ENCODE assay signal across 22 cellular contexts in the genomic region with DNA sequence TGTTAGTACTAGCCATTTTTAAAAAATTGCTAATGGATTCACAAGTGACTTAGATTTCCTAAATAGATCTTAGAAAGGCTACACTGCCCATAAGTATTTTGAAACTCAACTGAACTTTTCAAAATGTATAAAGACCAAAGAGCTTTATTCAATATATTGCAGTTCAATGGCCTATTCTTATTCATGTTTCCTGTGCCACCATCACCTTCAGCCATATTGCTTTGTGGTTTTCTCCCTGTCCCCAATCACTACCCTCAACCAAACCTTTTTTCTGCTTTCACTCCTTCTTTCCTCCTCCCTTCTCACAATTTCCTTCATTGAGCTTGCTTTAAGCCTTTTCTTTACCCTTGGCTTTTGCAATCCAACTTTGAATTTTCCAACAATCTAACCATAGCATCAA.
DNase-seq lines count a peak whose midpoint lies in the region; ATAC-seq and TF ChIP-seq lines count a peak whose summit lies in the region.
"Had no signal": no experiment of that assay in that cellular context is flagged by ENCODE, and none has a peak within 500 bp of the region (broad histone marks: within the 10 kb centered on the region; RNA-seq: fewer than 3 reads in every experiment).

No MANE protein-coding gene starts in this region.

- peak overlapping the region; percentile 19 for H3K27ac Mint-ChIP-seq in activated naive CD8-positive, alpha-beta T cell treated with anti-CD3 and anti-CD28 coated beads, Interleukin-2, amount 10 ng/mL, durations not matched to agents 7 days and 5 days
- no peak overlapping the region for H3K27ac Mint-ChIP-seq in activated naive CD8-positive, alpha-beta T cell treated with anti-CD3 and anti-CD28 coated beads for 36 hours
- peak overlapping the region; percentile 54 for H3K27ac Mint-ChIP-seq in GM23338
- H3K27ac Mint-ChIP-seq in central memory CD8-positive, alpha-beta T cell (ENCODE audit: low read depth): peak overlapping the region; percentile 59
- no peak overlapping the region for H3K27ac Mint-ChIP-seq in activated T-cell treated with anti-CD3 and anti-CD28 coated beads, Interleukin-2, amount 50 U/mL, for 24 hours
- H3K27ac Mint-ChIP-seq: B cell had no signal

- no peak for DNase-seq in activated naive CD8-positive, alpha-beta T cell treated with anti-CD3 and anti-CD28 coated beads, Interleukin-2, amount 10 ng/mL, durations not matched to agents 7 days and 5 days
- DNase-seq in activated naive CD8-positive, alpha-beta T cell treated with anti-CD3 and anti-CD28 coated beads for 36 hours: no peak
- DNase-seq in GM23338 (ENCODE audit: low spot score): no peak
- DNase-seq in central memory CD8-positive, alpha-beta T cell (ENCODE audit: low spot score in 2 of 2): no peak
- DNase-seq in T-helper 9 cell: no peak
- no peak for DNase-seq in activated T-cell treated with anti-CD3 and anti-CD28 coated beads, Interleukin-2, amount 50 U/mL, for 24 hours
- no peak for DNase-seq in sigmoid colon
- DNase-seq: Caco-2, DMS 273 treated with DMSO at 0.1 percent for 48 hours, DMS79 treated with DMSO at 0.1 percent for 48 hours, KG1, NCI-H1105, NCI-H2029 treated with DMSO at 0.1 percent for 48 hours, NCI-H2171, NCI-H345, NCI-H524, NCI-H82, Peyer's patch had no signal

- no peak for TF ChIP-seq EP300 in sigmoid colon (IDR thresholded peaks at IDR 0.05)

- no peaks in the 10 kb centered on the region for H3F3A ChIP-seq in GM23338 (replicated peaks; ENCODE audit: low read depth)

- H3K9me3 ChIP-seq in sigmoid colon: no peaks in the 10 kb centered on the region
- H3K9me3 ChIP-seq: A549, Caco-2, HAP-1, Peyer's patch had no signal

- H3K27ac ChIP-seq in GM23338 (ENCODE audit: low read depth) (no peak overlapping the region), sigmoid colon (no peak overlapping the region)
- H3K27ac ChIP-seq: A549, Peyer's patch had no signal

- H3K36me3 Mint-ChIP-seq in activated naive CD8-positive, alpha-beta T cell treated with anti-CD3 and anti-CD28 coated beads, Interleukin-2, amount 10 ng/mL, durations not matched to agents 7 days and 5 days: peaks cover 34% of the 10 kb centered on the region
- H3K36me3 Mint-ChIP-seq in activated naive CD8-positive, alpha-beta T cell treated with anti-CD3 and anti-CD28 coated beads for 36 hours: peaks cover 32% of the 10 kb centered on the region
- no peaks in the 10 kb centered on the region for H3K36me3 Mint-ChIP-seq in GM23338 (ENCODE audit: low read depth)
- peaks cover 20% of the 10 kb centered on the region for H3K36me3 Mint-ChIP-seq in central memory CD8-positive, alpha-beta T cell (ENCODE audit: insufficient read depth)
- H3K36me3 Mint-ChIP-seq in activated T-cell treated with anti-CD3 and anti-CD28 coated beads, Interleukin-2, amount 50 U/mL, for 24 hours (ENCODE audit: low read depth): peaks cover 60% of the 10 kb centered on the region

- peaks cover 3% of the 10 kb centered on the region for H3K9me3 Mint-ChIP-seq in activated naive CD8-positive, alpha-beta T cell treated with anti-CD3 and anti-CD28 coated beads, Interleukin-2, amount 10 ng/mL, durations not matched to agents 7 days and 5 days
- no peaks in the 10 kb centered on the region for H3K9me3 Mint-ChIP-seq in activated naive CD8-positive, alpha-beta T cell treated with anti-CD3 and anti-CD28 coated beads for 36 hours
- H3K9me3 Mint-ChIP-seq in GM23338: no peaks in the 10 kb centered on the region
- H3K9me3 Mint-ChIP-seq in central memory CD8-positive, alpha-beta T cell: no peaks in the 10 kb centered on the region
- no peaks in the 10 kb centered on the region for H3K9me3 Mint-ChIP-seq in activated T-cell treated with anti-CD3 and anti-CD28 coated beads, Interleukin-2, amount 50 U/mL, for 24 hours
- H3K9me3 Mint-ChIP-seq: CD14-positive monocyte had no signal

- H3K27me3 Mint-ChIP-seq in activated naive CD8-positive, alpha-beta T cell treated with anti-CD3 and anti-CD28 coated beads, Interleukin-2, amount 10 ng/mL, durations not matched to agents 7 days and 5 days: no peaks in the 10 kb centered on the region
- no peaks in the 10 kb centered on the region for H3K27me3 Mint-ChIP-seq in activated naive CD8-positive, alpha-beta T cell treated with anti-CD3 and anti-CD28 coated beads for 36 hours
- no peaks in the 10 kb centered on the region for H3K27me3 Mint-ChIP-seq in GM23338 (ENCODE audit: insufficient read depth, low read depth, poor library complexity)
- H3K27me3 Mint-ChIP-seq in central memory CD8-positive, alpha-beta T cell: no peaks in the 10 kb centered on the region
- H3K27me3 Mint-ChIP-seq in activated T-cell treated with anti-CD3 and anti-CD28 coated beads, Interleukin-2, amount 50 U/mL, for 24 hours: no peaks in the 10 kb centered on the region
- H3K27me3 Mint-ChIP-seq: B cell had no signal

- no peaks in the 10 kb centered on the region for H3K9me2 ChIP-seq in GM23338 (ENCODE audit: insufficient read depth)

- H3K79me2 ChIP-seq in GM23338 (replicated peaks; ENCODE audit: insufficient read depth): no peaks in the 10 kb centered on the region

- H3K4me3 Mint-ChIP-seq in activated naive CD8-positive, alpha-beta T cell treated with anti-CD3 and anti-CD28 coated beads, Interleukin-2, amount 10 ng/mL, durations not matched to agents 7 days and 5 days: no peak overlapping the region
- no peak overlapping the region for H3K4me3 Mint-ChIP-seq in activated naive CD8-positive, alpha-beta T cell treated with anti-CD3 and anti-CD28 coated beads for 36 hours
- H3K4me3 Mint-ChIP-seq in GM23338: no peak overlapping the region
- no peak overlapping the region for H3K4me3 Mint-ChIP-seq in central memory CD8-positive, alpha-beta T cell
- H3K4me3 Mint-ChIP-seq in activated T-cell treated with anti-CD3 and anti-CD28 coated beads, Interleukin-2, amount 50 U/mL, for 24 hours: no peak overlapping the region
- H3K4me3 Mint-ChIP-seq: B cell, CD14-positive monocyte had no signal

- no peak overlapping the region for H3K4me3 ChIP-seq in GM23338
- no peak overlapping the region for H3K4me3 ChIP-seq in sigmoid colon
- H3K4me3 ChIP-seq: A549, HAP-1, Peyer's patch had no signal

- H4K20me1 ChIP-seq in GM23338 (replicated peaks; ENCODE audit: insufficient read depth): no peaks in the 10 kb centered on the region

- no peaks in the 10 kb centered on the region for H3K27me3 ChIP-seq in GM23338 (ENCODE audit: insufficient read depth)
- H3K27me3 ChIP-seq in sigmoid colon: no peaks in the 10 kb centered on the region
- H3K27me3 ChIP-seq: Peyer's patch had no signal

- no peak for ATAC-seq in activated naive CD8-positive, alpha-beta T cell treated with anti-CD3 and anti-CD28 coated beads, Interleukin-2, amount 10 ng/mL, durations not matched to agents 7 days and 5 days (ENCODE audit: low read depth)
- no peak for ATAC-seq in GM23338
- no peak for ATAC-seq in central memory CD8-positive, alpha-beta T cell (replicated peaks; ENCODE audit: extremely low read depth, poor library complexity, severe bottlenecking)
- ATAC-seq: A549 had no signal

- POLR2A ChIA-PET in activated naive CD8-positive, alpha-beta T cell treated with anti-CD3 and anti-CD28 coated beads, Interleukin-2, amount 10 ng/mL, durations not matched to agents 7 days and 5 days (lab: Charles Lee): no interaction called here

- TF ChIP-seq CTCF in GM23338 (conservative IDR thresholded peaks at IDR 0.05; ENCODE audit: low read depth in 2 of 2) (no peak), sigmoid colon (IDR thresholded peaks at IDR 0.05) (no peak)

- H2AFZ ChIP-seq in GM23338: no peak overlapping the region

- H3K4me1 Mint-ChIP-seq in activated naive CD8-positive, alpha-beta T cell treated with anti-CD3 and anti-CD28 coated beads, Interleukin-2, amount 10 ng/mL, durations not matched to agents 7 days and 5 days: peaks cover 9% of the 10 kb centered on the region
- peaks cover 29% of the 10 kb centered on the region for H3K4me1 Mint-ChIP-seq in activated naive CD8-positive, alpha-beta T cell treated with anti-CD3 and anti-CD28 coated beads for 36 hours
- peaks cover 4% of the 10 kb centered on the region; the same call in 2 of the 3 replicates for H3K4me1 Mint-ChIP-seq in GM23338
- H3K4me1 Mint-ChIP-seq in central memory CD8-positive, alpha-beta T cell: peaks cover 32% of the 10 kb centered on the region
- peaks cover 44% of the 10 kb centered on the region for H3K4me1 Mint-ChIP-seq in activated T-cell treated with anti-CD3 and anti-CD28 coated beads, Interleukin-2, amount 50 U/mL, for 24 hours (ENCODE audit: low read depth)
- H3K4me1 Mint-ChIP-seq: CD14-positive monocyte had no signal

- peaks cover 2% of the 10 kb centered on the region; the same call in 1 of the 2 replicates for H3K4me1 ChIP-seq in GM23338 (ENCODE audit: insufficient read depth)
- H3K4me1 ChIP-seq in sigmoid colon: no peaks in the 10 kb centered on the region
- H3K4me1 ChIP-seq: A549, Caco-2, HAP-1, Peyer's patch had no signal

- H3K4me2 ChIP-seq in GM23338: no peak overlapping the region
- H3K4me2 ChIP-seq: A549 had no signal

- no peak for TF ChIP-seq POLR2A in sigmoid colon (IDR thresholded peaks at IDR 0.05)

- intact Hi-C loops in sigmoid colon (cut with DNase I): no loop called here

- no peaks in the 10 kb centered on the region for H3K36me3 ChIP-seq in GM23338 (ENCODE audit: insufficient read depth)
- peaks cover 0 to 35% (median 2%) of the 10 kb centered on the region in 4 donors for H3K36me3 ChIP-seq in sigmoid colon
- H3K36me3 ChIP-seq: HAP-1, Peyer's patch had no signal

Comparison
In these comparisons a context has a peak if more than half of its experiments do, and no peak if none do; other contexts are left out.
1. H3K27ac Mint-ChIP-seq: peak in activated naive CD8-positive, alpha-beta T cell treated with anti-CD3 and anti-CD28 coated beads, Interleukin-2, amount 10 ng/mL, durations not matched to agents 7 days and 5 days (single experiment), GM23338 (single experiment) and central memory CD8-positive, alpha-beta T cell (single experiment); none in activated naive CD8-positive, alpha-beta T cell treated with anti-CD3 and anti-CD28 coated beads for 36 hours (single experiment) and activated T-cell treated with anti-CD3 and anti-CD28 coated beads, Interleukin-2, amount 50 U/mL, for 24 hours (single experiment).